In the genomic region with DNA sequence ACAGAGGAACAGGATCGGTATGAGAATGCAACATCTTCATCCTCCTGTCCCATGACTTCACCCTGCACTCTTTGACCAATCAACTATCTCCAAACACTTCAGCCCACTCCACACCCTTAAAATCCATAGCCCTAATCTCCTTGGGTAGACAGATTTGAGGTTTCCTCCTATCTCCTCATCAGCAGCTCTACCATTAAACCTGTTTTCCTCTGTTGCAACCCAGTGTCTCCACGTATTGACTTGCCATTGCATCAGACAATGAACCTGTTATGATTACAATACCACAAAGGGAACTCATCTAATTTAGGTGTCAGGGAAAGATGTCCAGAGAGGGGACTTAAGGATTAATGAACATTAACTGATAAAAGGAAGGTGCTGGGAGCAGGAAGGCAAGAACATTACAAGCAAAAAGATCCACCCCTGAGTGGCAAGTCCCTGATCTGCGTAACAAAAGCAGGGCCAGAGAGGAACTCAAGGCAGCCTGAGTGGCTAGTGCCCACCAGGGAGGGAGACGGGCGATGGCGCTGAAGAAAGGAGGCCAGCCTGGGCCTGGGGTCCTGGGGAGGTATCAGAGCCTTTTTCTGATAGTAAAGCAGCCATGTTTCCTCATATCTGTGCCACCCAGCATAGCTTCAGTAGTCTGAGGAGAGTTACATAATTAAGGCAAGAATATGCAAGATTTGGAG, we compare ENCODE assay signal across 1 cellular context.
TF ChIP-seq lines count a peak whose summit lies in the region.

No MANE protein-coding gene starts in this region.

TF ChIP-seq in H1, 55 proteins besides CTCF, POLR2A, EP300 and RAD21:
- TF ChIP-seq POU5F1 (IDR thresholded peaks at IDR 0.05; ENCODE audit: low read depth, low read length) (0 out of 2 replicates have a peak, but pooled peaks have one; percentile 46), CEBPB (IDR thresholded peaks at IDR 0.05; ENCODE audit: low read depth, low read length) (peak; percentile 36; the same call in 1 of the 2 replicates), SP1 (IDR thresholded peaks at IDR 0.05; ENCODE audit: low read depth, low read length) (no peak), NANOG (IDR thresholded peaks at IDR 0.05; ENCODE audit: insufficient read depth, low read depth, low read length, poor library complexity, severe bottlenecking) (no peak), TBP (IDR thresholded peaks at IDR 0.05; ENCODE audit: low read depth, low read length) (no peak)
